Comparison of ENCODE assay signal across 8 cellular contexts in the genomic region with DNA sequence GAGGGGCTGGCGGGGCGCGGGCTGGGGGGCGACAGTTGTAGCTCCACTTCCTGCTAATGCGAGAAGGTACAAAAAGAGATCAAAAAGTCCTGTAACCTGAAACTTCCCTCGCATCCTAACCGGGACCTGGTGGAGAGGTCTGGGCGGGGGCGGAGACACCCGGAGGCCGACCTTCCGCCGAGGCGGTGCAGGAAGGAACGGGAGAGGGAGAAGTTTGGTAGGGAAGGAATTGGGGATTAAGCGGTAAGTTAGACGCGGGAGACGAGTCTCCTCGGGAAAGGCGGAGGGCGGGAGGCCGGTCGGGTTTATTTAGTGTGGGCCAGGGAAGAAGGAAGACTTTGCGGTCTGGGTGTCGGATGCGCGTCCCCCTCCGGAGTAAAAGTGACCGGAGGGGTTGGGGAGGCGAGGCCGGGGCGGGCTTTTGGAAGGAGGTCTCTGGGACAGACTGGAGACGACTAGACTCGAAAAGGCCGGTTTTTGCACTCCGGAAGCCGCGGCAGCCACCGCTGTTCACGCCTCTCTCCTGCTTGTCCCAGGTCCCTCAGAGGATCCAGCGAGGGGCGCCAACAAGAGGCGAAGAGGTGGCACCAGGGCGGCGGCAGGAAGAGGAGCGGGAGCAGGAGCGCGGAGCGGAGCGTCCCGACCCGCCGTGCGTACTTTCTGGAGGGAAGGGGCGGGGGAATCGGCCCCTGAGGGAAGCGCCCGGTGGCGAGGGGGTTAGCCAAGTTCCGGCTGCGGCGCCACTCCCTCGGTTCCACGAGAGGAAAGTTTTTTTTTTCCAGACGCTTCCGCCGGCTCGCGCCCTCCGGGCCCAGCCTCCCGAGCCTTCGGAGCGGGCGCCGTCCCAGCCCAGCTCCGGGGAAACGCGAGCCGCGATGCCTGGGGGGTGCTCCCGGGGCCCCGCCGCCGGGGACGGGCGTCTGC. TPM values are rescaled to one million over a fixed set of nuclear protein-coding genes. Genes with fewer than 3 reads are reported as not detected.
DNase-seq lines count a peak whose midpoint lies in the region; ATAC-seq lines count a peak whose summit lies in the region.

No MANE protein-coding gene starts in this region.

- peak in 4 of 5 donors; percentile 2 to 34 (median 4) for DNase-seq in CD4-positive, alpha-beta memory T cell
- DNase-seq in Kasumi-1 (lab: John Stamatoyannopoulos, UW): peak; percentile 48 to 63
- DNase-seq in activated CD4-positive, alpha-beta memory T cell treated with anti-CD3 and anti-CD28 coated beads for 36 hours: peak; percentile 27
- DNase-seq in fibroblast of peridontal ligament (ENCODE audit: extremely low read depth): peak; percentile 67
- DNase-seq in naive thymus-derived CD8-positive, alpha-beta T cell: no peak
- no peak for DNase-seq in hippocampal formation (lab: John Stamatoyannopoulos, UW)

- peak overlapping the region in 3 of 7 donors; percentile 9 to 51 (median 42) for H3K27ac Mint-ChIP-seq in CD4-positive, alpha-beta memory T cell
- no peak overlapping the region for H3K27ac Mint-ChIP-seq in activated CD4-positive, alpha-beta memory T cell treated with anti-CD3 and anti-CD28 coated beads for 36 hours
- no peak overlapping the region for H3K27ac Mint-ChIP-seq in naive thymus-derived CD8-positive, alpha-beta T cell

- H3K36me3 Mint-ChIP-seq in CD4-positive, alpha-beta memory T cell: peaks cover 0 to 1% of the 10 kb centered on the region in 2 donors
- no peaks in the 10 kb centered on the region for H3K36me3 Mint-ChIP-seq in activated CD4-positive, alpha-beta memory T cell treated with anti-CD3 and anti-CD28 coated beads for 36 hours
- peaks cover 0 to 4% (median 0%) of the 10 kb centered on the region in 3 donors for H3K36me3 Mint-ChIP-seq in naive thymus-derived CD8-positive, alpha-beta T cell

- intact Hi-C loops in CD4-positive, alpha-beta memory T cell (cut with micrococcal nuclease): loop anchor here (5.0 kb wide), 1 partner anchor 92 kb away; no protein-coding TSS in a partner anchor
- intact Hi-C loops in activated CD4-positive, alpha-beta memory T cell treated with anti-CD3 and anti-CD28 coated beads for 36 hours (cut with micrococcal nuclease): loop anchor here (5.0 to 10.0 kb wide), 2 partner anchors 82 to 690 kb away; no protein-coding TSS in a partner anchor

- H3K27me3 Mint-ChIP-seq in CD4-positive, alpha-beta memory T cell: peaks cover 15 to 29% of the 10 kb centered on the region in 2 donors
- H3K27me3 Mint-ChIP-seq in activated CD4-positive, alpha-beta memory T cell treated with anti-CD3 and anti-CD28 coated beads for 36 hours: peaks cover 46% of the 10 kb centered on the region
- H3K27me3 Mint-ChIP-seq in naive thymus-derived CD8-positive, alpha-beta T cell: peaks cover 31 to 65% (median 43%) of the 10 kb centered on the region in 5 donors

- peak overlapping the region; percentile 29 to 52 for H3K4me3 ChIP-seq in CD4-positive, alpha-beta memory T cell (ENCODE audit: low read length in 2 of 2)

- H3K9me3 Mint-ChIP-seq in CD4-positive, alpha-beta memory T cell: peaks cover 0 to 3% (median 0%) of the 10 kb centered on the region in 8 donors
- H3K9me3 Mint-ChIP-seq in activated CD4-positive, alpha-beta memory T cell treated with anti-CD3 and anti-CD28 coated beads for 36 hours: no peaks in the 10 kb centered on the region
- H3K9me3 Mint-ChIP-seq in naive thymus-derived CD8-positive, alpha-beta T cell: no peaks in the 10 kb centered on the region

- peaks cover 7 to 31% (median 21%) of the 10 kb centered on the region in 4 donors for H3K4me1 Mint-ChIP-seq in CD4-positive, alpha-beta memory T cell
- H3K4me1 Mint-ChIP-seq in activated CD4-positive, alpha-beta memory T cell treated with anti-CD3 and anti-CD28 coated beads for 36 hours (ENCODE audit: low read depth): peaks cover 16% of the 10 kb centered on the region
- H3K4me1 Mint-ChIP-seq in naive thymus-derived CD8-positive, alpha-beta T cell: peaks cover 5 to 29% (median 23%) of the 10 kb centered on the region in 4 donors

- ATAC-seq in GM19395 (IDR thresholded peaks at IDR 0.05; ENCODE audit: unreplicated experiment) (peak; percentile 50), GM18868 (IDR thresholded peaks at IDR 0.05; ENCODE audit: unreplicated experiment) (no peak)
- no peak for ATAC-seq in naive thymus-derived CD8-positive, alpha-beta T cell

- no peaks in the 10 kb centered on the region for H3K36me3 ChIP-seq in CD4-positive, alpha-beta memory T cell (ENCODE audit: insufficient read depth, low read length)

- POLR2A ChIA-PET in CD4-positive, alpha-beta memory T cell (lab: Charles Lee; ENCODE audit: partially characterized antibody): no interaction called here
- POLR2A ChIA-PET in activated CD4-positive, alpha-beta memory T cell treated with anti-CD3 and anti-CD28 coated beads for 36 hours (lab: Charles Lee): no interaction called here
- POLR2A ChIA-PET in naive thymus-derived CD8-positive, alpha-beta T cell (lab: Charles Lee): no interaction called here

- CTCF ChIA-PET in CD4-positive, alpha-beta memory T cell (lab: Charles Lee; ENCODE audit: partially characterized antibody): no interaction called here
- CTCF ChIA-PET in activated CD4-positive, alpha-beta memory T cell treated with anti-CD3 and anti-CD28 coated beads for 36 hours (lab: Charles Lee): no interaction called here

- peaks cover 11% of the 10 kb centered on the region for H3K4me1 ChIP-seq in CD4-positive, alpha-beta memory T cell (ENCODE audit: insufficient read depth, low read length)

- peak overlapping the region; percentile 85 to 91 (median 88) for H3K4me3 Mint-ChIP-seq in CD4-positive, alpha-beta memory T cell
- peak overlapping the region; percentile 75 for H3K4me3 Mint-ChIP-seq in activated CD4-positive, alpha-beta memory T cell treated with anti-CD3 and anti-CD28 coated beads for 36 hours
- peak overlapping the region; percentile 66 to 87 (median 72) for H3K4me3 Mint-ChIP-seq in naive thymus-derived CD8-positive, alpha-beta T cell

- no peak overlapping the region for H3K27ac ChIP-seq in CD4-positive, alpha-beta memory T cell (ENCODE audit: low read depth, low read length)

- no peaks in the 10 kb centered on the region for H3K9me3 ChIP-seq in CD4-positive, alpha-beta memory T cell (ENCODE audit: control insufficient read depth in 1 of 2, low read length in 2 of 2)

- peaks cover 14% of the 10 kb centered on the region for H3K27me3 ChIP-seq in CD4-positive, alpha-beta memory T cell (ENCODE audit: insufficient read depth, low read length)

RNA-seq across cellular contexts. Expression of a gene that starts 0.7 kb away (rescaled TPM):
- total RNA-seq in CD4-positive, alpha-beta memory T cell: under 1 TPM; 0.79 to 1.00 TPM
- polyA plus RNA-seq in CD4-positive, alpha-beta memory T cell: 1 to 10 TPM; 1.6 to 1.7 TPM
- under 1 TPM; 0.34 to 0.55 TPM for total RNA-seq in activated CD4-positive, alpha-beta memory T cell treated with anti-CD3 and anti-CD28 coated beads for 36 hours
- total RNA-seq in naive thymus-derived CD8-positive, alpha-beta T cell: not detected
- not detected for polyA plus RNA-seq in naive thymus-derived CD8-positive, alpha-beta T cell

Comparison
In these comparisons a context has a peak if more than half of its experiments do, and no peak if none do; other contexts are left out.
1. DNase-seq: peak in CD4-positive, alpha-beta memory T cell (4 of 5), Kasumi-1 (2 of 2), activated CD4-positive, alpha-beta memory T cell treated with anti-CD3 and anti-CD28 coated beads for 36 hours (single experiment) and fibroblast of peridontal ligament (single experiment); none in naive thymus-derived CD8-positive, alpha-beta T cell (0 of 10) and hippocampal formation (0 of 2).
2. Peak in every context shown above with its lines, with median percentiles within 50 percentile points of each other: H3K4me3 Mint-ChIP-seq.